In genomic region chr16:1762879-1763520, GRCh38 we compare ENCODE assay signal across 17 cellular contexts.
"Had no signal": no experiment of that assay in that cellular context is flagged by ENCODE, and none has a peak within 500 bp of the region (broad histone marks: within the 10 kb centered on the region; RNA-seq: fewer than 3 reads in every experiment).

No MANE protein-coding gene starts in this region.

- H3K4me1 ChIP-seq: uterus had no signal

- H3K27ac ChIP-seq: esophagus squamous epithelium, uterus had no signal

- H3K9me3 Mint-ChIP-seq: activated CD4-positive, alpha-beta memory T cell treated with anti-CD3 and anti-CD28 coated beads for 36 hours; activated T-cell treated with anti-CD3 and anti-CD28 coated beads, Interleukin-2, amount 50 U/mL, for 4 hours; brain; dendritic cell treated with granulocyte-macrophage colony-stimulating factor and Interleukin-4, amounts not matched to agents 40 ng/mL and 50 ng/mL, for 4 days; natural killer cell; T-helper 2 cell treated with Interferon-gamma antibody and Interleukin-4, amounts not matched to agents 5 μg/mL and 100 μg/mL, for 36 hours had no signal

- H3K4me3 ChIP-seq: esophagus squamous epithelium, uterus had no signal

- H3K36me3 ChIP-seq: uterus had no signal

- ATAC-seq: activated T-cell treated with anti-CD3 and anti-CD28 coated beads, Interleukin-2, amount 50 U/mL, for 4 hours; natural killer cell had no signal

- H3K27ac Mint-ChIP-seq: activated CD4-positive, alpha-beta memory T cell treated with anti-CD3 and anti-CD28 coated beads for 36 hours; activated naive CD8-positive, alpha-beta T cell; brain; dendritic cell treated with granulocyte-macrophage colony-stimulating factor and Interleukin-4, amounts not matched to agents 40 ng/mL and 50 ng/mL, for 4 days; natural killer cell; T-helper 2 cell treated with Interferon-gamma antibody and Interleukin-4, amounts not matched to agents 5 μg/mL and 100 μg/mL, for 36 hours had no signal

- DNase-seq: activated CD4-positive, alpha-beta memory T cell treated with anti-CD3 and anti-CD28 coated beads for 36 hours; activated gamma-delta T cell; activated T-cell treated with anti-CD3 and anti-CD28 coated beads, Interleukin-2, amount 50 U/mL, for 4 hours; cerebellar nuclear complex; esophagus squamous epithelium; foreskin fibroblast; glutamatergic neuron; mammary epithelial cell; natural killer cell; occipital lobe; stimulated activated CD4-positive, alpha-beta T cell treated with anti-CD3 and anti-CD28 coated beads, Interleukin-4, amount 100 ng/mL, for 24 hours; uterus had no signal

- H3K27me3 Mint-ChIP-seq: activated CD4-positive, alpha-beta memory T cell treated with anti-CD3 and anti-CD28 coated beads for 36 hours; activated naive CD8-positive, alpha-beta T cell; brain; dendritic cell treated with granulocyte-macrophage colony-stimulating factor and Interleukin-4, amounts not matched to agents 40 ng/mL and 50 ng/mL, for 4 days had no signal

- H3K4me1 Mint-ChIP-seq: brain, natural killer cell had no signal

- H3K9me3 ChIP-seq: esophagus squamous epithelium, uterus had no signal

- H3K27me3 ChIP-seq: esophagus squamous epithelium, uterus had no signal

- FAIRE-seq: endometrium had no signal

- H3K4me3 Mint-ChIP-seq: activated CD4-positive, alpha-beta memory T cell treated with anti-CD3 and anti-CD28 coated beads for 36 hours; activated naive CD8-positive, alpha-beta T cell; activated T-cell treated with anti-CD3 and anti-CD28 coated beads, Interleukin-2, amount 50 U/mL, for 4 hours; brain; dendritic cell treated with granulocyte-macrophage colony-stimulating factor and Interleukin-4, amounts not matched to agents 40 ng/mL and 50 ng/mL, for 4 days; natural killer cell; T-helper 2 cell treated with Interferon-gamma antibody and Interleukin-4, amounts not matched to agents 5 μg/mL and 100 μg/mL, for 36 hours had no signal

- H3K36me3 Mint-ChIP-seq: activated naive CD8-positive, alpha-beta T cell had no signal
